Comparison of ENCODE assay signal across 17 cellular contexts in the genomic region with DNA sequence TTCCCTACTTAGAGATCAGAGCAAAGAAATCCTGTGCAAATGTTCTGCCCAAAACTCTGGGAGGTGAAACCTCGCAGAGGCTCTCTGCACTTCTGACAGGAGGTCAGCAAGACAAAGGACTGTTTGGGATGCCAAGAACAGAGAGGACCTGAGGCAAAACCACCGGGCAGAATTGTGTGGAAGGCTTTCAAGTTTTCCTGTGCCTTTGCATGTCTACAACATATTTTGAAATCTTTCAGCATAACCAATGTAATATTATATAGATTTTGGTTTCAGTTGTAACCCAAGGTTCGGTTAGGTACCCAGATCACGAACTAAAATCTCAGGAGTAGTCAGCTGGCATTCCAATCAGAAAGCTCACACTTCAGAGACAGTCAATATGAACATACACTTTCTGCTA.
"Had no signal": no experiment of that assay in that cellular context is flagged by ENCODE, and none has a peak within 500 bp of the region (broad histone marks: within the 10 kb centered on the region; RNA-seq: fewer than 3 reads in every experiment).

No MANE protein-coding gene starts in this region.

- H3K27me3 ChIP-seq: gastroesophageal sphincter, neutrophil, tibial artery, uterus had no signal

- H3K36me3 ChIP-seq: gastroesophageal sphincter, neutrophil, tibial artery, uterus, WERI-Rb-1 had no signal

- H3K4me3 ChIP-seq: coronary artery, gastroesophageal sphincter, tibial artery, uterus had no signal

- H3K4me1 ChIP-seq: uterus had no signal

- H3K36me3 Mint-ChIP-seq: activated naive CD4-positive, alpha-beta T cell treated with anti-CD3 and anti-CD28 coated beads, Interleukin-2, amount 10 ng/mL, durations not matched to agents 7 days and 5 days; natural killer cell; stimulated activated naive B cell treated with anti-CD40 and anti-IgM and Interleukin-4, amounts not matched to agents 10 μg/mL and 1 μg/mL and 100 μg/mL, for 72 hours had no signal

- H3K27me3 Mint-ChIP-seq: activated naive CD4-positive, alpha-beta T cell treated with anti-CD3 and anti-CD28 coated beads, Interleukin-2, amount 10 ng/mL, durations not matched to agents 7 days and 5 days; stimulated activated naive B cell treated with anti-CD40 and anti-IgM and Interleukin-4, amounts not matched to agents 10 μg/mL and 1 μg/mL and 100 μg/mL, for 72 hours had no signal

- H3K27ac ChIP-seq: coronary artery, neutrophil, tibial artery, uterus, WERI-Rb-1 had no signal

- H3K27ac Mint-ChIP-seq: activated CD8-positive, alpha-beta memory T cell treated with anti-CD3 and anti-CD28 coated beads, Interleukin-2, amount 10 ng/mL, durations not matched to agents 7 days and 5 days; activated naive CD4-positive, alpha-beta T cell treated with anti-CD3 and anti-CD28 coated beads, Interleukin-2, amount 10 ng/mL, durations not matched to agents 7 days and 5 days; activated T-helper 2 cell treated with anti-CD3 and anti-CD28 coated beads, Interferon-gamma antibody, Interleukin-2, Interleukin-4, amounts not matched to agents 10 μg/mL and 5 μg/mL and 100 μg/mL, durations not matched to agents 14 hours and 24 hours and 36 hours; natural killer cell; stimulated activated naive B cell treated with anti-CD40 and anti-IgM and Interleukin-4, amounts not matched to agents 10 μg/mL and 1 μg/mL and 100 μg/mL, for 72 hours; T-helper 17 cell had no signal

- H3K4me1 Mint-ChIP-seq: activated CD8-positive, alpha-beta memory T cell treated with anti-CD3 and anti-CD28 coated beads, Interleukin-2, amount 10 ng/mL, durations not matched to agents 7 days and 5 days; activated naive CD4-positive, alpha-beta T cell treated with anti-CD3 and anti-CD28 coated beads, Interleukin-2, amount 10 ng/mL, durations not matched to agents 7 days and 5 days; natural killer cell; stimulated activated naive B cell treated with anti-CD40 and anti-IgM and Interleukin-4, amounts not matched to agents 10 μg/mL and 1 μg/mL and 100 μg/mL, for 72 hours; T-helper 17 cell had no signal

- H3K9me3 ChIP-seq: gastroesophageal sphincter, neutrophil, tibial artery, uterus had no signal

- DNase-seq: activated CD4-positive, alpha-beta T cell treated with anti-CD3 and anti-CD28 coated beads, Interleukin-2, amount 50 U/mL, for 48 hours; activated CD8-positive, alpha-beta memory T cell treated with anti-CD3 and anti-CD28 coated beads, Interleukin-2, amount 10 ng/mL, durations not matched to agents 7 days and 5 days; activated naive CD4-positive, alpha-beta T cell treated with anti-CD3 and anti-CD28 coated beads, Interleukin-2, amount 10 ng/mL, durations not matched to agents 7 days and 5 days; activated T-cell treated with anti-CD3 and anti-CD28 coated beads, Interleukin-2, amount 50 U/mL, for 1 hour; central memory CD4-positive, alpha-beta T cell; mesenchymal stem cell; natural killer cell; stimulated activated CD4-positive, alpha-beta T cell treated with anti-CD3 and anti-CD28 coated beads, Interleukin-2, amount 100 ng/mL, for 48 hours; stimulated activated naive B cell treated with anti-CD40 and anti-IgM and Interleukin-4, amounts not matched to agents 10 μg/mL and 1 μg/mL and 100 μg/mL, for 72 hours; T-helper 17 cell; tibial artery; uterus; WERI-Rb-1 had no signal

- H3K4me3 Mint-ChIP-seq: activated CD8-positive, alpha-beta memory T cell treated with anti-CD3 and anti-CD28 coated beads, Interleukin-2, amount 10 ng/mL, durations not matched to agents 7 days and 5 days; activated naive CD4-positive, alpha-beta T cell treated with anti-CD3 and anti-CD28 coated beads, Interleukin-2, amount 10 ng/mL, durations not matched to agents 7 days and 5 days; natural killer cell; stimulated activated naive B cell treated with anti-CD40 and anti-IgM and Interleukin-4, amounts not matched to agents 10 μg/mL and 1 μg/mL and 100 μg/mL, for 72 hours; T-helper 17 cell had no signal

- ATAC-seq: activated CD8-positive, alpha-beta memory T cell treated with anti-CD3 and anti-CD28 coated beads, Interleukin-2, amount 10 ng/mL, durations not matched to agents 7 days and 5 days; gastroesophageal sphincter; natural killer cell; stimulated activated naive B cell treated with anti-CD40 and anti-IgM and Interleukin-4, amounts not matched to agents 10 μg/mL and 1 μg/mL and 100 μg/mL, for 72 hours; T-helper 17 cell had no signal
